23 cellular contexts compared by ENCODE assay signal in the genomic region with DNA sequence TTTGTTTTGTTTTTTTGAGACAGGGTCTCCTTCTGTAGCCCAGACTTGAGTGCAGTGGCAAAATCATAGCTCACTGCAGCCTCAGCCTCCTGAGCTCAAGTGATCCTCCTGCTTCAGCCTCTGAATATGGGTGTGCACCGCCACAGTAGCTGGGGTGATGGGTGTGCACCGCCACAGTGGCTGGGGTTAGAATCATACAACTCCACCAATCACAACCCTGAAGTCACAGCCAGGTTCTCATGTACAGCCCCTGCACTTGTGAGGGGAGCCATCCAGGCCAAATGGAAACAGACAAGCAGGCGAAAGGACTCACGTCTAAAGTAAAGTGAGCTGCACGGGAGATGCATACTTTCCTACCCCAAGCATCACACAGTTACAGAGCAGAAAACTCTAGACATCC.
DNase-seq lines count a peak whose midpoint lies in the region; ATAC-seq and TF ChIP-seq lines count a peak whose summit lies in the region.
"Had no signal": no experiment of that assay in that cellular context is flagged by ENCODE, and none has a peak within 500 bp of the region (broad histone marks: within the 10 kb centered on the region; RNA-seq: fewer than 3 reads in every experiment).

No MANE protein-coding gene starts in this region.

- no peak for ATAC-seq in activated CD8-positive, alpha-beta memory T cell treated with anti-CD3 and anti-CD28 coated beads, Interleukin-2, amount 10 ng/mL, durations not matched to agents 7 days and 5 days
- no peak for ATAC-seq in stimulated activated naive CD8-positive, alpha-beta T cell treated with anti-CD3 and anti-CD28 coated beads, Interleukin-15, amount 100 ng/mL, for 72 hours
- no peak for ATAC-seq in HG03521 (IDR thresholded peaks at IDR 0.05; ENCODE audit: unreplicated experiment)
- ATAC-seq: PC-3 had no signal

- H3K27me3 Mint-ChIP-seq in activated CD8-positive, alpha-beta memory T cell treated with anti-CD3 and anti-CD28 coated beads, Interleukin-2, amount 10 ng/mL, durations not matched to agents 7 days and 5 days, result no peaks in the 10 kb centered on the region
- no peaks in the 10 kb centered on the region for H3K27me3 Mint-ChIP-seq in chondrocyte (ENCODE audit: low read depth)
- no peaks in the 10 kb centered on the region for H3K27me3 Mint-ChIP-seq in stimulated activated naive CD8-positive, alpha-beta T cell treated with anti-CD3 and anti-CD28 coated beads, Interleukin-15, amount 100 ng/mL, for 72 hours

- H3K27ac Mint-ChIP-seq in activated CD8-positive, alpha-beta memory T cell treated with anti-CD3 and anti-CD28 coated beads, Interleukin-2, amount 10 ng/mL, durations not matched to agents 7 days and 5 days, result no peak overlapping the region
- H3K27ac Mint-ChIP-seq in chondrocyte (ENCODE audit: unreplicated experiment), result no peak overlapping the region
- no peak overlapping the region for H3K27ac Mint-ChIP-seq in stimulated activated naive CD8-positive, alpha-beta T cell treated with anti-CD3 and anti-CD28 coated beads, Interleukin-15, amount 100 ng/mL, for 72 hours

- H3K36me3 Mint-ChIP-seq in activated CD8-positive, alpha-beta memory T cell treated with anti-CD3 and anti-CD28 coated beads, Interleukin-2, amount 10 ng/mL, durations not matched to agents 7 days and 5 days, result peaks cover 5% of the 10 kb centered on the region
- peaks cover 8% of the 10 kb centered on the region for H3K36me3 Mint-ChIP-seq in chondrocyte (ENCODE audit: low read depth)

- no peak for TF ChIP-seq CTCF in chondrocyte (IDR thresholded peaks at IDR 0.05)

- no peaks in the 10 kb centered on the region for H3K9me3 Mint-ChIP-seq in activated CD8-positive, alpha-beta memory T cell treated with anti-CD3 and anti-CD28 coated beads, Interleukin-2, amount 10 ng/mL, durations not matched to agents 7 days and 5 days (ENCODE audit: low read depth)
- no peaks in the 10 kb centered on the region for H3K9me3 Mint-ChIP-seq in chondrocyte (ENCODE audit: low read depth)
- no peaks in the 10 kb centered on the region for H3K9me3 Mint-ChIP-seq in stimulated activated naive CD8-positive, alpha-beta T cell treated with anti-CD3 and anti-CD28 coated beads, Interleukin-15, amount 100 ng/mL, for 72 hours

- DNase-seq in activated CD8-positive, alpha-beta memory T cell treated with anti-CD3 and anti-CD28 coated beads, Interleukin-2, amount 10 ng/mL, durations not matched to agents 7 days and 5 days, result peak; percentile 36
- DNase-seq in activated CD8-positive, alpha-beta memory T cell treated with anti-CD3 and anti-CD28 coated beads, Interleukin-2, amount 50 U/mL, for 4 hours, result no peak
- peak; percentile 29 for DNase-seq in chondrocyte (ENCODE audit: low spot score)
- DNase-seq in mesenteric fat pad (ENCODE audit: low spot score), result peak; percentile 81
- peak; percentile 11 for DNase-seq in stimulated activated CD8-positive, alpha-beta memory T cell treated with anti-CD3 and anti-CD28 coated beads, Interleukin-4, amount 100 ng/mL, for 48 hours
- no peak for DNase-seq in stimulated activated naive CD8-positive, alpha-beta T cell treated with anti-CD3 and anti-CD28 coated beads, Interleukin-15, amount 100 ng/mL, for 72 hours
- DNase-seq in GF-D8 (lab: John Stamatoyannopoulos, UW), result no peak
- DNase-seq: 8988T; ACHN; Calu3; DMS79 treated with DMSO at 0.1 percent for 48 hours; HCEC 1CT; KBM-7; MV-4-11; NCI-H1105; NCI-H146; NCI-H2029; NCI-H446 treated with DMSO at 0.1 percent for 48 hours; NCI-H526; NCI-H82; NK-92 treated with Interleukin-12 subunit alpha and Interleukin-12 subunit beta, amount 100 ng/mL, for 24 hours; PC-3 had no signal

- H3K4me1 Mint-ChIP-seq in activated CD8-positive, alpha-beta memory T cell treated with anti-CD3 and anti-CD28 coated beads, Interleukin-2, amount 10 ng/mL, durations not matched to agents 7 days and 5 days, result peaks cover 17% of the 10 kb centered on the region
- H3K4me1 Mint-ChIP-seq in chondrocyte (ENCODE audit: low read depth), result no peaks in the 10 kb centered on the region
- peaks cover 23% of the 10 kb centered on the region for H3K4me1 Mint-ChIP-seq in stimulated activated naive CD8-positive, alpha-beta T cell treated with anti-CD3 and anti-CD28 coated beads, Interleukin-15, amount 100 ng/mL, for 72 hours

- H3K4me3 Mint-ChIP-seq in activated CD8-positive, alpha-beta memory T cell treated with anti-CD3 and anti-CD28 coated beads, Interleukin-2, amount 10 ng/mL, durations not matched to agents 7 days and 5 days, result no peak overlapping the region
- H3K4me3 Mint-ChIP-seq in chondrocyte (ENCODE audit: unreplicated experiment), result no peak overlapping the region
- H3K4me3 Mint-ChIP-seq in stimulated activated naive CD8-positive, alpha-beta T cell treated with anti-CD3 and anti-CD28 coated beads, Interleukin-15, amount 100 ng/mL, for 72 hours, result no peak overlapping the region

- CTCF ChIA-PET in activated CD8-positive, alpha-beta memory T cell treated with anti-CD3 and anti-CD28 coated beads, Interleukin-2, amount 10 ng/mL, durations not matched to agents 7 days and 5 days (lab: Charles Lee), result interaction anchor here (0.6 to 9.8 kb wide), 3 partner anchors 58 to 181 kb away, joined by 3 to 114 read pairs (median 3); no protein-coding TSS in a partner anchor

Comparison
In these comparisons a context has a peak if more than half of its experiments do, and no peak if none do; other contexts are left out.
1. DNase-seq: peak in activated CD8-positive, alpha-beta memory T cell treated with anti-CD3 and anti-CD28 coated beads, Interleukin-2, amount 10 ng/mL, durations not matched to agents 7 days and 5 days (single experiment), chondrocyte (single experiment), mesenteric fat pad (single experiment) and stimulated activated CD8-positive, alpha-beta memory T cell treated with anti-CD3 and anti-CD28 coated beads, Interleukin-4, amount 100 ng/mL, for 48 hours (single experiment); none in activated CD8-positive, alpha-beta memory T cell treated with anti-CD3 and anti-CD28 coated beads, Interleukin-2, amount 50 U/mL, for 4 hours (single experiment), stimulated activated naive CD8-positive, alpha-beta T cell treated with anti-CD3 and anti-CD28 coated beads, Interleukin-15, amount 100 ng/mL, for 72 hours (0 of 2) and GF-D8 (single experiment).